Comparison of ENCODE assay signal across 26 cellular contexts in the genomic region with DNA sequence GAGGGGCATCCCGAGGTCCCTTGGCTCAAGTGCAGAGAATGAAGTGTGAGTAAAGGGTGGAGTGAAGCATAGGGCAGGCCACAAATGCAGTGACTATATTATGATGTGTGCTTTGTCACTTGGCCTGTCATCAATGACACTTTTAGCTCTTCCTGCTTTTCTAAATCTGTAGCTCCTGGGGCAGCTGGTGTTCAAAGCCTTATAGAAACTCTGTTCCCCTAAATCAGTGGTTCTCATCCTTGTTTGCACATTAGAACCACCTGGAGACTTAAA.
A peak's percentile ranks its signal among the peaks of the same experiment; 100 is the strongest.
DNase-seq lines count a peak whose midpoint lies in the region; ATAC-seq and TF ChIP-seq lines count a peak whose summit lies in the region.
"Had no signal": no experiment of that assay in that cellular context is flagged by ENCODE, and none has a peak within 500 bp of the region (broad histone marks: within the 10 kb centered on the region; RNA-seq: fewer than 3 reads in every experiment).

No MANE protein-coding gene starts in this region.

- no peak overlapping the region for H3K4me3 Mint-ChIP-seq in endothelial cell (ENCODE audit: unreplicated experiment)
- H3K4me3 Mint-ChIP-seq: activated naive CD8-positive, alpha-beta T cell treated with anti-CD3 and anti-CD28 coated beads, Interleukin-2, amount 10 ng/mL, durations not matched to agents 7 days and 5 days; T-helper 1 cell treated with Interleukin-12 subunit alpha and Interleukin-12 subunit beta and Interleukin-4 antibody, amounts not matched to agents 30 μg/mL and 1 μg/mL, for 36 hours had no signal

- intact Hi-C loops in mucosa of descending colon (cut with DNase I, micrococcal nuclease), result no loop called here

- peaks cover 3% of the 10 kb centered on the region for H3K27me3 Mint-ChIP-seq in endothelial cell (ENCODE audit: unreplicated experiment)

- no peak overlapping the region for H3K27ac Mint-ChIP-seq in endothelial cell (ENCODE audit: unreplicated experiment)
- H3K27ac Mint-ChIP-seq: activated naive CD8-positive, alpha-beta T cell treated with anti-CD3 and anti-CD28 coated beads, Interleukin-2, amount 10 ng/mL, durations not matched to agents 7 days and 5 days; T-helper 1 cell treated with Interleukin-12 subunit alpha and Interleukin-12 subunit beta and Interleukin-4 antibody, amounts not matched to agents 30 μg/mL and 1 μg/mL, for 36 hours had no signal

- ATAC-seq in mucosa of descending colon, result peak; percentile 32
- ATAC-seq in GM19455 (IDR thresholded peaks at IDR 0.05; ENCODE audit: unreplicated experiment), result no peak
- no peak for ATAC-seq in HG03469 (IDR thresholded peaks at IDR 0.05; ENCODE audit: unreplicated experiment)
- ATAC-seq: upper lobe of right lung had no signal

- peaks cover 7% of the 10 kb centered on the region for H3K4me1 Mint-ChIP-seq in endothelial cell (ENCODE audit: unreplicated experiment)

- no peaks in the 10 kb centered on the region for H3K4me1 ChIP-seq in mucosa of descending colon (ENCODE audit: low read depth)

- in situ Hi-C loops in GM13977 (cut with MboI; ENCODE audit: low pct_unique_long_range_greater_than_20kb, low sequenced_read_pairs, unreplicated experiment), result no loop called here

- no peak for TF ChIP-seq CTCF in GM13977 (IDR thresholded peaks at IDR 0.05; ENCODE audit: extremely low read depth, insufficient read depth, missing control alignments)
- no peak for TF ChIP-seq CTCF in mucosa of descending colon (IDR thresholded peaks at IDR 0.05)
- no peak for TF ChIP-seq CTCF in endothelial cell (IDR thresholded peaks at IDR 0.05; ENCODE audit: unreplicated experiment)

- peaks cover 3% of the 10 kb centered on the region for H3K9me3 ChIP-seq in mucosa of descending colon
- H3K9me3 ChIP-seq: esophagus squamous epithelium, MG63, SK-N-SH, upper lobe of right lung had no signal

- H3K4me3 ChIP-seq in mucosa of descending colon, result no peak overlapping the region
- H3K4me3 ChIP-seq: coronary artery, esophagus squamous epithelium, MG63, right atrium auricular region, upper lobe of right lung had no signal

- no peaks in the 10 kb centered on the region for H3K36me3 ChIP-seq in mucosa of descending colon (ENCODE audit: low read depth)
- H3K36me3 ChIP-seq: esophagus squamous epithelium, MG63, right atrium auricular region, upper lobe of right lung had no signal

- no peaks in the 10 kb centered on the region for H3K36me3 Mint-ChIP-seq in endothelial cell (ENCODE audit: low read depth, unreplicated experiment)

- DNase-seq in NCI-H510A treated with DMSO at 0.1 percent for 48 hours (lab: John Stamatoyannopoulos, UW), result peak; percentile 29
- DNase-seq in NCI-H510A (lab: John Stamatoyannopoulos, UW), result no peak
- DNase-seq in GM13977 (ENCODE audit: low spot score), result peak; percentile 32
- peak; percentile 2 for DNase-seq in NCI-H69 (lab: John Stamatoyannopoulos, UW)
- no peak for DNase-seq in mucosa of descending colon
- no peak for DNase-seq in endothelial cell (ENCODE audit: low spot score)
- DNase-seq: activated effector memory CD4-positive, alpha-beta T cell treated with Interleukin-2 at 50 U/mL for 16 hours; activated naive CD8-positive, alpha-beta T cell treated with anti-CD3 and anti-CD28 coated beads, Interleukin-2, amount 10 ng/mL, durations not matched to agents 7 days and 5 days; DND-41; effector memory CD4-positive, alpha-beta T cell; esophagus squamous epithelium; foreskin melanocyte; HCEC 1CT; KG1; mammary epithelial cell; MG63; NCI-H1105 treated with DMSO at 0.1 percent for 48 hours; NCI-H2029; SK-N-SH; stimulated activated CD4-positive, alpha-beta T cell treated with anti-CD3 and anti-CD28 coated beads, Interleukin-2, amount 100 ng/mL, for 24 hours; upper lobe of right lung had no signal

- H3K9me3 Mint-ChIP-seq in endothelial cell (ENCODE audit: unreplicated experiment), result no peaks in the 10 kb centered on the region
- H3K9me3 Mint-ChIP-seq: activated naive CD8-positive, alpha-beta T cell treated with anti-CD3 and anti-CD28 coated beads, Interleukin-2, amount 10 ng/mL, durations not matched to agents 7 days and 5 days; T-helper 1 cell treated with Interleukin-12 subunit alpha and Interleukin-12 subunit beta and Interleukin-4 antibody, amounts not matched to agents 30 μg/mL and 1 μg/mL, for 36 hours had no signal

Comparison
In these comparisons a context has a peak if more than half of its experiments do, and no peak if none do; other contexts are left out.
1. DNase-seq: peak in NCI-H510A treated with DMSO at 0.1 percent for 48 hours (single experiment), GM13977 (single experiment) and NCI-H69 (single experiment); none in NCI-H510A (single experiment), mucosa of descending colon (0 of 3) and endothelial cell (single experiment).